24 cellular contexts compared by ENCODE assay signal in genomic region chr17:62125307-62125706, GRCh38.
A peak's percentile ranks its signal among the peaks of the same experiment; 100 is the strongest.
DNase-seq lines count a peak whose midpoint lies in the region; ATAC-seq, FAIRE-seq and TF ChIP-seq lines count a peak whose summit lies in the region.
"Had no signal": no experiment of that assay in that cellular context is flagged by ENCODE, and none has a peak within 500 bp of the region (broad histone marks: within the 10 kb centered on the region; RNA-seq: fewer than 3 reads in every experiment).

No MANE protein-coding gene starts in this region.

- no peak for TF ChIP-seq RAD21 in HepG2 (CRISPR knock-in tag; IDR thresholded peaks at IDR 0.05)
- no peak for TF ChIP-seq RAD21 in K562 (CRISPR knock-in tag; conservative IDR thresholded peaks at IDR 0.05 in 1 of 2, IDR thresholded peaks at IDR 0.05 in 1 of 2)

- peak overlapping the region; percentile 12 for H3K14ac ChIP-seq in neuronal stem cell (ENCODE audit: low read length)

- no peaks in the 10 kb centered on the region for H3K79me2 ChIP-seq in HepG2 (ENCODE audit: insufficient read depth, low read length)
- H3K79me2 ChIP-seq in K562 (ENCODE audit: control insufficient read depth, insufficient read depth, low read length): no peaks in the 10 kb centered on the region

- in situ Hi-C loops in HepG2 (cut with HindIII; ENCODE audit: extremely low pct_ligation_motif_present, low pct_unique_long_range_greater_than_20kb): no loop called here
- in situ Hi-C loops in K562 (cut with MboI): no loop called here

- H4K8ac ChIP-seq in neuronal stem cell (ENCODE audit: low read depth, low read length): peak overlapping the region; percentile 17

- DNase-seq in HepG2 (ENCODE audit: low spot score): no peak
- DNase-seq in right lobe of liver: no peak
- DNase-seq in K562 (ENCODE audit: extremely low read depth in 1 of 4, low spot score in 3 of 4): peak in 1 of 4 experiments; percentile 19
- no peak for DNase-seq in neuronal stem cell (ENCODE audit: low spot score)
- DNase-seq in inferior parietal cortex (ENCODE audit: extremely low spot score): no peak
- DNase-seq in HK-2 (ENCODE audit: unreplicated experiment): no peak
- no peak for DNase-seq in globus pallidus (ENCODE audit: low spot score)
- DNase-seq: ACHN; AML-193; BE2C; CD4-positive, alpha-beta T cell; CD8-positive, alpha-beta memory T cell; DMS53; DMS79 treated with DMSO at 0.1 percent for 48 hours; GF-D8 had no signal

- ATAC-seq in HepG2 (peak; percentile 56), right lobe of liver (no peak), K562 (peak; percentile 77), HG03196 (IDR thresholded peaks at IDR 0.05; ENCODE audit: unreplicated experiment) (no peak)
- ATAC-seq: GM23338 had no signal

- no peak overlapping the region for H2BK12ac ChIP-seq in neuronal stem cell (ENCODE audit: low read length)

- no peak for TF ChIP-seq EP300 in HepG2 (IDR thresholded peaks at IDR 0.05; ENCODE audit: low read depth in 2 of 2, low read length in 2 of 2)
- no peak for TF ChIP-seq EP300 in HepG2 (CRISPR knock-in tag; IDR thresholded peaks at IDR 0.05; ENCODE audit: borderline replicate concordance)
- no peak for TF ChIP-seq EP300 in K562 (IDR thresholded peaks at IDR 0.05; ENCODE audit: low read length)

- H2AFZ ChIP-seq in HepG2 (ENCODE audit: low read length) (no peak overlapping the region), K562 (ENCODE audit: low read depth, low read length) (peak overlapping the region; percentile 80), neuronal stem cell (ENCODE audit: low read length) (no peak overlapping the region)
- H2AFZ ChIP-seq: GM23338 had no signal

- no peak overlapping the region for H2BK5ac ChIP-seq in neuronal stem cell (ENCODE audit: low read length)

- CTCF ChIA-PET in HepG2 (lab: Yijun Ruan, JAX; ENCODE audit: low intra/inter-chr PET ratio, low total read pairs): no interaction called here
- CTCF ChIA-PET in K562 (lab: Yijun Ruan, JAX; ENCODE audit: low intra/inter-chr PET ratio): no interaction called here

- POLR2A ChIA-PET in HepG2 (lab: Yijun Ruan, JAX) (no interaction called here), K562 (lab: Yijun Ruan, JAX) (interaction anchor here (0.7 kb wide), 1 partner anchor 527 kb away, joined by 4 read pairs; no protein-coding TSS in a partner anchor)

- H3K9me3 ChIP-seq in HepG2 (ENCODE audit: low read length): no peaks in the 10 kb centered on the region
- no peaks in the 10 kb centered on the region for H3K9me3 ChIP-seq in right lobe of liver
- 0 out of 2 replicates have a peak, but pooled peaks cover 1% of the 10 kb centered on the region for H3K9me3 ChIP-seq in K562 (replicated peaks; ENCODE audit: control insufficient read depth, insufficient read depth, low read depth, low read length)
- no peaks in the 10 kb centered on the region for H3K9me3 ChIP-seq in neuronal stem cell (replicated peaks in 1 of 2; ENCODE audit: control insufficient read depth in 2 of 2, insufficient read depth in 1 of 2, low read depth in 1 of 2, low read length in 2 of 2)
- H3K9me3 ChIP-seq: BE2C; BLaER1 treated with 17β-estradiol and CSF1 and Interleukin-3, amounts not matched to agents 10 nM and 100 nM; HAP-1 had no signal

- TF ChIP-seq CTCF in HepG2 (CRISPR knock-in tag; IDR thresholded peaks at IDR 0.05) (no peak), right lobe of liver (IDR thresholded peaks at IDR 0.05) (no peak), K562 (IDR thresholded peaks at IDR 0.05 in 2 of 3, conservative IDR thresholded peaks at IDR 0.05 in 1 of 3; ENCODE audit: insufficient read depth in 2 of 3, low read depth in 1 of 3, low read length in 3 of 3) (no peak)

- no peak overlapping the region for H3K18ac ChIP-seq in neuronal stem cell (ENCODE audit: low read length)

- H4K20me1 ChIP-seq in HepG2 (ENCODE audit: insufficient read depth, low read length) (no peaks in the 10 kb centered on the region), K562 (replicated peaks; ENCODE audit: control insufficient read depth, insufficient read depth, low read length) (no peaks in the 10 kb centered on the region)
- H4K20me1 ChIP-seq: BLaER1 treated with 17β-estradiol and CSF1 and Interleukin-3, amounts not matched to agents 10 nM and 100 nM had no signal

- H3K27ac ChIP-seq in HepG2 (ENCODE audit: extremely low read length, insufficient read depth, low read length): no peak overlapping the region
- H3K27ac ChIP-seq in right lobe of liver: no peak overlapping the region
- H3K27ac ChIP-seq in K562 (ENCODE audit: extremely low read depth, low read depth, low read length): no peak overlapping the region
- H3K27ac ChIP-seq in neuronal stem cell (replicated peaks; ENCODE audit: low read length): no peak overlapping the region
- H3K27ac ChIP-seq: 22Rv1; BLaER1 treated with 17β-estradiol and CSF1 and Interleukin-3, amounts not matched to agents 10 nM and 100 nM had no signal

- no peaks in the 10 kb centered on the region for H3K79me1 ChIP-seq in neuronal stem cell (ENCODE audit: low read depth, low read length)

- no peak overlapping the region for H3K23ac ChIP-seq in neuronal stem cell (ENCODE audit: low read depth, low read length, poor library complexity)

- no peak overlapping the region for H2BK15ac ChIP-seq in neuronal stem cell (ENCODE audit: low read length)

- BruUV-seq in HepG2 (replicated peaks; lab: Mats Ljungman, UMichigan) (no TSS peak), K562 (replicated peaks; lab: Mats Ljungman, UMichigan) (no TSS peak)

- no peaks in the 10 kb centered on the region for H3K36me3 ChIP-seq in HepG2 (replicated peaks in 1 of 2; ENCODE audit: control insufficient read depth in 1 of 2, insufficient read depth in 2 of 2, low read length in 2 of 2)
- no peaks in the 10 kb centered on the region for H3K36me3 ChIP-seq in right lobe of liver
- no peaks in the 10 kb centered on the region for H3K36me3 ChIP-seq in K562 (ENCODE audit: control insufficient read depth, insufficient read depth, low read length)
- no peaks in the 10 kb centered on the region for H3K36me3 ChIP-seq in neuronal stem cell (replicated peaks in 1 of 2; ENCODE audit: control insufficient read depth in 2 of 2, insufficient read depth in 2 of 2, low read length in 2 of 2)
- H3K36me3 ChIP-seq: BE2C; BLaER1 treated with 17β-estradiol and CSF1 and Interleukin-3, amounts not matched to agents 10 nM and 100 nM; HAP-1 had no signal

- intact Hi-C loops in HepG2 (cut with micrococcal nuclease; ENCODE audit: unreplicated experiment) (no loop called here), right lobe of liver (cut with DNase I) (no loop called here), K562 (cut with micrococcal nuclease) (no loop called here)

- H3K27me3 ChIP-seq in HepG2 (ENCODE audit: control insufficient read depth in 1 of 2, insufficient read depth in 2 of 2, low read length in 2 of 2) (peaks cover 0 to 5% of the 10 kb centered on the region in 2 experiments; a peak in 1 of 5 replicates), right lobe of liver (no peaks in the 10 kb centered on the region), K562 (ENCODE audit: control insufficient read depth in 2 of 2, insufficient read depth in 2 of 2, low read length in 2 of 2) (no peaks in the 10 kb centered on the region), neuronal stem cell (ENCODE audit: control insufficient read depth in 3 of 3, insufficient read depth in 3 of 3, low read depth in 1 of 3, low read length in 3 of 3) (no peaks in the 10 kb centered on the region)
- H3K27me3 ChIP-seq: BE2C; BLaER1 treated with 17β-estradiol and CSF1 and Interleukin-3, amounts not matched to agents 10 nM and 100 nM had no signal

- no peak overlapping the region for H2BK120ac ChIP-seq in neuronal stem cell (ENCODE audit: low read depth, low read length)

- H3K4me1 ChIP-seq in HepG2 (ENCODE audit: insufficient read depth, low read length) (peaks cover 16% of the 10 kb centered on the region), right lobe of liver (no peaks in the 10 kb centered on the region), K562 (replicated peaks in 1 of 2; ENCODE audit: control insufficient read depth in 2 of 2, insufficient read depth in 2 of 2, low read length in 2 of 2) (peaks cover 0 to 16% of the 10 kb centered on the region in 2 experiments; a peak in 4 of 5 replicates), neuronal stem cell (ENCODE audit: control insufficient read depth in 2 of 2, insufficient read depth in 1 of 2, low read depth in 1 of 2, low read length in 2 of 2) (peaks cover 0 to 1% of the 10 kb centered on the region in 2 donors)
- H3K4me1 ChIP-seq: HAP-1 had no signal

- H3K4me3 ChIP-seq in HepG2 (replicated peaks in 1 of 3; ENCODE audit: insufficient read depth in 1 of 3, low read depth in 2 of 3, low read length in 3 of 3) (no peak overlapping the region), right lobe of liver (no peak overlapping the region), K562 (no peak overlapping the region), neuronal stem cell (ENCODE audit: low read length in 2 of 2) (peak overlapping the region in 1 of 2 donors; percentile 54)
- H3K4me3 ChIP-seq: BLaER1 treated with 17β-estradiol and CSF1 and Interleukin-3, amounts not matched to agents 10 nM and 100 nM; GM23338; HAP-1 had no signal

- no peak for FAIRE-seq in HepG2 (lab: Jason Lieb, UNC)
- no peak for FAIRE-seq in K562 (lab: Jason Lieb, UNC)
- FAIRE-seq: A204.1, GM12891, GM18507, H54 had no signal

- no peaks in the 10 kb centered on the region for H3K9me1 ChIP-seq in K562 (ENCODE audit: control insufficient read depth, insufficient read depth, low read length)

- H3K4me2 ChIP-seq in HepG2 (ENCODE audit: low read depth, low read length): no peak overlapping the region
- H3K4me2 ChIP-seq in K562 (ENCODE audit: insufficient read depth, low read length): no peak overlapping the region; the same call in 1 of the 2 replicates
- H3K4me2 ChIP-seq in neuronal stem cell (ENCODE audit: insufficient read depth, low read length, poor library complexity, severe bottlenecking): no peak overlapping the region
- H3K4me2 ChIP-seq: BLaER1 treated with 17β-estradiol and CSF1 and Interleukin-3, amounts not matched to agents 10 nM and 100 nM; GM23338 had no signal

- H4K91ac ChIP-seq in neuronal stem cell (ENCODE audit: low read depth, low read length, poor library complexity): no peak overlapping the region

- no peak overlapping the region for H2AK5ac ChIP-seq in neuronal stem cell (ENCODE audit: low read depth, low read length)

- H3K9ac ChIP-seq in HepG2 (ENCODE audit: insufficient read depth, low read depth, low read length): no peak overlapping the region
- H3K9ac ChIP-seq in K562 (ENCODE audit: insufficient read depth in 1 of 2, low read depth in 2 of 2, low read length in 2 of 2): peak overlapping the region; percentile 8 to 37; a peak in 2 of 4 replicates
- H3K9ac ChIP-seq in neuronal stem cell (ENCODE audit: low read depth, low read length, poor library complexity): no peak overlapping the region
- H3K9ac ChIP-seq: BLaER1 treated with 17β-estradiol and CSF1 and Interleukin-3, amounts not matched to agents 10 nM and 100 nM had no signal

- 69% methylated on average over 5 of the region's 5 CpGs for WGBS in HepG2 (ENCODE audit: low lambda C conversion rate)
- WGBS in right lobe of liver (ENCODE audit: insufficient coverage, low coverage, low lambda C conversion rate, missing lambda C conversion rate): 80% methylated on average over 4 of the region's 5 CpGs
- 50% methylated on average over 5 of the region's 5 CpGs for WGBS in K562 (ENCODE audit: insufficient coverage, low coverage, missing lambda C conversion rate)
- WGBS in neuronal stem cell (ENCODE audit: extremely low coverage in 2 of 2, insufficient read length in 2 of 2, insufficient replicate concordance in 1 of 2), 2 donors: no CpG with 5 or more reads among the region's 5 CpGs

- no peak overlapping the region for H3K4ac ChIP-seq in neuronal stem cell (ENCODE audit: low read length)

- no peak for TF ChIP-seq POLR2A in HepG2 (IDR thresholded peaks at IDR 0.05; ENCODE audit: insufficient read depth in 1 of 2, low read depth in 2 of 2, low read length in 2 of 2)
- no peak for TF ChIP-seq POLR2A in right lobe of liver (IDR thresholded peaks at IDR 0.05)
- TF ChIP-seq POLR2A in K562 (conservative IDR thresholded peaks at IDR 0.05): no peak

Comparison
In these comparisons a context has a peak if more than half of its experiments do, and no peak if none do; other contexts are left out.
1. ATAC-seq: peak in HepG2 (single experiment) and K562 (single experiment); none in right lobe of liver (0 of 4) and HG03196 (single experiment).
2. H3K9ac ChIP-seq: peak in K562 (2 of 2); none in HepG2 (single experiment) and neuronal stem cell (single experiment).